Comparison of ENCODE assay signal across 16 cellular contexts in the genomic region with DNA sequence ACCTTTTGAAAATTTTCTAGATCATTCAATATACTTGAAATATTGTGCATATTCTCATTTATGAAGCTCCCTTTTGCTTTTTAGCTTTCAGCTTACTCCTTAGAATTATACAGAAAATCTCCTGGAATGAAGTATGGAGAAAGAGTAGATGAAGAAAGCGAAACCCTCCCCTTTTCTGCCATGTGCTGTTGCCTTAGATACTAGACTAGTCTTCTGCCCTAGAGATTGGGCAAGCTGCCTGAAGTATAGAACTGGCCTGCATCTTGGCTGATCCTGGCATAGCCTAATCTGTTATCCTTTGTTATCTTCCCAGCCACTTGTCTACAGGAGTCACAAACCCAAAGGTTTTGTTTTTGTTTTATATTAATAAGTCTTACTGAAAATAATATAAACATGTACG.
DNase-seq lines count a peak whose midpoint lies in the region; ATAC-seq, FAIRE-seq and TF ChIP-seq lines count a peak whose summit lies in the region.
"Had no signal": no experiment of that assay in that cellular context is flagged by ENCODE, and none has a peak within 500 bp of the region (broad histone marks: within the 10 kb centered on the region; RNA-seq: fewer than 3 reads in every experiment).

No MANE protein-coding gene starts in this region.

- DNase-seq in HFFc6 (no peak), Peyer's patch (no peak), erythroblast (lab: John Stamatoyannopoulos, UW) (peak; percentile 54 to 76), GM12892 (ENCODE audit: insufficient read length) (no peak), NCI-H2081 (lab: John Stamatoyannopoulos, UW) (no peak)
- DNase-seq: activated CD4-positive, alpha-beta T cell treated with anti-CD3 and anti-CD28 coated beads for 4 hours; anterior cingulate cortex; effector CD8-positive, alpha-beta T cell; left cardiac atrium; stimulated activated naive CD8-positive, alpha-beta T cell treated with anti-CD3 and anti-CD28 coated beads, Interleukin-15, Interleukin-2, amounts not matched to agents 100 U/mL and 50 U/mL, for 24 hours had no signal

- peak overlapping the region in 3 of 4 donors; percentile 50 to 82 (median 55) for H3K27ac ChIP-seq in Peyer's patch
- H3K27ac ChIP-seq in neural cell (ENCODE audit: low read length) = peak overlapping the region; percentile 98
- H3K27ac ChIP-seq: C4-2B, neutrophil had no signal

- no peaks in the 10 kb centered on the region for H3K9me3 ChIP-seq in Peyer's patch
- H3K9me3 ChIP-seq in neural cell (ENCODE audit: low read length) = no peaks in the 10 kb centered on the region
- H3K9me3 ChIP-seq: neutrophil had no signal

- no peak for TF ChIP-seq EP300 in neural cell (conservative IDR thresholded peaks at IDR 0.05; ENCODE audit: poor library complexity, severe bottlenecking)

- no peak for TF ChIP-seq CTCF in HFFc6 (IDR thresholded peaks at IDR 0.05)
- TF ChIP-seq CTCF in Peyer's patch (IDR thresholded peaks at IDR 0.05) = no peak
- no peak for TF ChIP-seq CTCF in neural cell (IDR thresholded peaks at IDR 0.05; ENCODE audit: poor library complexity, severe bottlenecking)

- H3K27ac Mint-ChIP-seq in HFFc6 = peak overlapping the region; percentile 47; the same call in 1 of the 2 replicates
- no peak overlapping the region for H3K27ac Mint-ChIP-seq in stimulated activated memory B cell treated with anti-CD40 and anti-IgM and Interleukin-4, amounts not matched to agents 10 μg/mL and 1 μg/mL and 100 μg/mL, for 72 hours
- H3K27ac Mint-ChIP-seq: T-helper 2 cell treated with Interferon-gamma antibody and Interleukin-4, amounts not matched to agents 5 μg/mL and 100 μg/mL, for 36 hours had no signal

- peak overlapping the region; percentile 71 for H3K9ac ChIP-seq in neural cell (ENCODE audit: low read length)

- TF ChIP-seq POLR2A in Peyer's patch (IDR thresholded peaks at IDR 0.05) (no peak), erythroblast (IDR thresholded peaks at IDR 0.05; ENCODE audit: low read length) (no peak), GM12892 (IDR thresholded peaks at IDR 0.05; ENCODE audit: low read depth, low read length) (no peak)

- no peaks in the 10 kb centered on the region for H3K9me3 Mint-ChIP-seq in HFFc6
- peaks cover 6% of the 10 kb centered on the region for H3K9me3 Mint-ChIP-seq in stimulated activated memory B cell treated with anti-CD40 and anti-IgM and Interleukin-4, amounts not matched to agents 10 μg/mL and 1 μg/mL and 100 μg/mL, for 72 hours

- peaks cover 26% of the 10 kb centered on the region for H3K36me3 Mint-ChIP-seq in HFFc6 (ENCODE audit: low read depth)
- peaks cover 25% of the 10 kb centered on the region for H3K36me3 Mint-ChIP-seq in stimulated activated memory B cell treated with anti-CD40 and anti-IgM and Interleukin-4, amounts not matched to agents 10 μg/mL and 1 μg/mL and 100 μg/mL, for 72 hours

- ATAC-seq in GM21360 (IDR thresholded peaks at IDR 0.05; ENCODE audit: unreplicated experiment) = no peak
- no peak for ATAC-seq in stimulated activated memory B cell treated with anti-CD40 and anti-IgM and Interleukin-4, amounts not matched to agents 10 μg/mL and 1 μg/mL and 100 μg/mL, for 72 hours
- ATAC-seq: stimulated activated naive CD8-positive, alpha-beta T cell treated with anti-CD3 and anti-CD28 coated beads, Interleukin-15, Interleukin-2, amounts not matched to agents 100 U/mL and 50 U/mL, for 24 hours had no signal

- H3K4me1 Mint-ChIP-seq in HFFc6 (ENCODE audit: low read depth) = peaks cover 45% of the 10 kb centered on the region
- peaks cover 39% of the 10 kb centered on the region for H3K4me1 Mint-ChIP-seq in stimulated activated memory B cell treated with anti-CD40 and anti-IgM and Interleukin-4, amounts not matched to agents 10 μg/mL and 1 μg/mL and 100 μg/mL, for 72 hours

- no peak for FAIRE-seq in GM12892 (lab: Jason Lieb, UNC)

- no peaks in the 10 kb centered on the region for H3K36me3 ChIP-seq in Peyer's patch
- H3K36me3 ChIP-seq in neural cell (ENCODE audit: insufficient read depth, low read length) = peaks cover 6% of the 10 kb centered on the region
- H3K36me3 ChIP-seq: neutrophil had no signal

- H3K4me1 ChIP-seq in Peyer's patch = peaks cover 0 to 68% (median 21%) of the 10 kb centered on the region in 4 donors

- peak overlapping the region; percentile 50 for H3K4me2 ChIP-seq in neural cell (ENCODE audit: low read length)

- no peaks in the 10 kb centered on the region for H4K20me1 ChIP-seq in neural cell (ENCODE audit: insufficient read depth)

- peaks cover 14% of the 10 kb centered on the region for H3F3A ChIP-seq in neural cell (ENCODE audit: insufficient read depth, low read length, poor library complexity, severe bottlenecking)

- H3K9me2 ChIP-seq in neural cell (ENCODE audit: insufficient read depth, low read length) = no peaks in the 10 kb centered on the region

- H3K4me3 ChIP-seq in Peyer's patch = no peak overlapping the region
- H3K4me3 ChIP-seq in neural cell (ENCODE audit: low read length) = peak overlapping the region; percentile 55

- peaks cover 46% of the 10 kb centered on the region for H3K79me2 ChIP-seq in neural cell (replicated peaks; ENCODE audit: insufficient read depth, low read length)

- TF ChIP-seq RAD21 in neural cell (conservative IDR thresholded peaks at IDR 0.05) = no peak

- H3K27me3 Mint-ChIP-seq in HFFc6 (ENCODE audit: insufficient read depth) = no peaks in the 10 kb centered on the region; the same call in 1 of the 2 replicates
- H3K27me3 Mint-ChIP-seq in stimulated activated memory B cell treated with anti-CD40 and anti-IgM and Interleukin-4, amounts not matched to agents 10 μg/mL and 1 μg/mL and 100 μg/mL, for 72 hours = no peaks in the 10 kb centered on the region

- no peaks in the 10 kb centered on the region for H3K27me3 ChIP-seq in Peyer's patch
- H3K27me3 ChIP-seq in neural cell (ENCODE audit: insufficient read depth, low read depth, low read length) = no peaks in the 10 kb centered on the region
- H3K27me3 ChIP-seq: neutrophil had no signal

- no peak overlapping the region for H3K4me3 Mint-ChIP-seq in HFFc6
- no peak overlapping the region for H3K4me3 Mint-ChIP-seq in stimulated activated memory B cell treated with anti-CD40 and anti-IgM and Interleukin-4, amounts not matched to agents 10 μg/mL and 1 μg/mL and 100 μg/mL, for 72 hours
- H3K4me3 Mint-ChIP-seq: T-helper 2 cell treated with Interferon-gamma antibody and Interleukin-4, amounts not matched to agents 5 μg/mL and 100 μg/mL, for 36 hours had no signal

- no peak overlapping the region for H2AFZ ChIP-seq in neural cell (ENCODE audit: low read depth, low read length)

TF ChIP-seq in neural cell, 6 proteins besides CTCF, POLR2A, EP300 and RAD21:
- TF ChIP-seq MXI1 (conservative IDR thresholded peaks at IDR 0.05; ENCODE audit: poor library complexity, severe bottlenecking) = no peak
- no peak for TF ChIP-seq SMC3 (conservative IDR thresholded peaks at IDR 0.05; ENCODE audit: poor library complexity)
- TF ChIP-seq REST (IDR thresholded peaks at IDR 0.05; ENCODE audit: borderline replicate concordance) = no peak
- no peak for TF ChIP-seq TAF1 (IDR thresholded peaks at IDR 0.05; ENCODE audit: low read depth)
- TF ChIP-seq EZH2 (IDR thresholded peaks at IDR 0.05; ENCODE audit: borderline replicate concordance, insufficient read depth, low read length, poor library complexity, severe bottlenecking) = no peak
- TF ChIP-seq POLR2AphosphoS5 (IDR thresholded peaks at IDR 0.05) = no peak
TF ChIP-seq in neural cell: peak in this region for 0.

Comparison
In these comparisons a context has a peak if more than half of its experiments do, and no peak if none do; other contexts are left out.
1. DNase-seq: peak in erythroblast (2 of 2); none in HFFc6 (single experiment), Peyer's patch (0 of 3), GM12892 (single experiment) and NCI-H2081 (0 of 2).